ENCODE assay signal across 10 cellular contexts in the genomic region with DNA sequence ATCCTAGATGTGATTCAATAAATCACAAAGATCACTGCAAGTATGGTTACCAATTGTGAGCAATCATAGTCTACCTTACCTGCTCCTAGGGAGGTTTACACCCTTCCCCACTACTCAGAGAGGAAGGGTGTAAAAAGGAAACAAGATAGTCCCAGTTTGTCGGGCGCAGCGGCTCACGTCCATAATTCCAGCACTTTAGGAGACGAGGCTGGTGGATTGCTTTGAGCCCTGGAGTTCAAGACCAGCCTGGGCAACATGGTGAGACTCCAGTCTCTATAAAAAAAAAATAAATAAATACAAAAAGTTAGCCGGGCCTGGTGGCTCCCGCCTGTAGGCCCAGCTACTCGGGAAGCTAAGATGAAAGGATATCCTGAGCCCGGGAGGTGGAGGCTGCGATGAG. TPM values are rescaled to one million over a fixed set of nuclear protein-coding genes. Genes with fewer than 3 reads are reported as not detected.
A peak's percentile ranks its signal among the peaks of the same experiment; 100 is the strongest.
DNase-seq lines count a peak whose midpoint lies in the region; ATAC-seq and TF ChIP-seq lines count a peak whose summit lies in the region.
"Had no signal": no experiment of that assay in that cellular context is flagged by ENCODE, and none has a peak within 500 bp of the region (broad histone marks: within the 10 kb centered on the region; RNA-seq: fewer than 3 reads in every experiment).

No MANE protein-coding gene starts in this region.

- H3K9me3 ChIP-seq in CD8-positive, alpha-beta T cell (ENCODE audit: low read length): no peaks in the 10 kb centered on the region
- H3K9me3 ChIP-seq: adrenal gland, SJSA1 had no signal

- no peak overlapping the region for H3K9ac ChIP-seq in KMS-11

- no peak overlapping the region for H3K4me3 ChIP-seq in CD8-positive, alpha-beta T cell (ENCODE audit: low read depth, low read length)
- H3K4me3 ChIP-seq in KMS-11 (IDR thresholded peaks at IDR 0.05; ENCODE audit: insufficient read depth, low read depth, low read length): no peak overlapping the region

- ATAC-seq in CD8-positive, alpha-beta T cell: no peak
- no peak for ATAC-seq in HG02642 (IDR thresholded peaks at IDR 0.05; ENCODE audit: poor library complexity, unreplicated experiment)

- intact Hi-C loops in CD8-positive, alpha-beta T cell (cut with DNase I, micrococcal nuclease): loop anchor here (1.0 to 10.0 kb wide), 6 partner anchors 23 to 680 kb away; a partner anchor contains a TSS
- intact Hi-C loops in dendritic cell treated with granulocyte-macrophage colony-stimulating factor and Interleukin-4, amounts not matched to agents 40 ng/mL and 50 ng/mL, for 4 days (cut with micrococcal nuclease): loop anchor here (1.0 kb wide), 1 partner anchor 23 kb away; a partner anchor contains a TSS

- peak overlapping the region; percentile 38; the same call in 1 of the 2 replicates for H3K4me2 ChIP-seq in KMS-11

- H2AFZ ChIP-seq in KMS-11 (ENCODE audit: low read depth): peak overlapping the region; percentile 89

- no peaks in the 10 kb centered on the region for H3K36me3 ChIP-seq in CD8-positive, alpha-beta T cell (ENCODE audit: insufficient read depth, low read length)
- H3K36me3 ChIP-seq in KMS-11 (ENCODE audit: insufficient read depth): no peaks in the 10 kb centered on the region
- H3K36me3 ChIP-seq: adrenal gland had no signal

- H3K36me3 Mint-ChIP-seq in CD8-positive, alpha-beta T cell: peaks cover 16% of the 10 kb centered on the region
- peaks cover 11% of the 10 kb centered on the region for H3K36me3 Mint-ChIP-seq in dendritic cell treated with granulocyte-macrophage colony-stimulating factor and Interleukin-4, amounts not matched to agents 40 ng/mL and 50 ng/mL, for 4 days (ENCODE audit: low read depth)
- H3K36me3 Mint-ChIP-seq in osteocyte (ENCODE audit: unreplicated experiment) (peaks cover 7% of the 10 kb centered on the region), immature natural killer cell (peaks cover 0 to 2% (median 0%) of the 10 kb centered on the region in 3 donors)

- CTCF ChIA-PET in CD8-positive, alpha-beta T cell (lab: Charles Lee): interaction anchor here (1.6 kb wide), 1 partner anchor 23 kb away, joined by 4 read pairs; a partner anchor contains a TSS

- H3K9me3 Mint-ChIP-seq in CD8-positive, alpha-beta T cell: no peaks in the 10 kb centered on the region
- H3K9me3 Mint-ChIP-seq in dendritic cell treated with granulocyte-macrophage colony-stimulating factor and Interleukin-4, amounts not matched to agents 40 ng/mL and 50 ng/mL, for 4 days: no peaks in the 10 kb centered on the region
- no peaks in the 10 kb centered on the region for H3K9me3 Mint-ChIP-seq in osteocyte (ENCODE audit: unreplicated experiment)
- H3K9me3 Mint-ChIP-seq in immature natural killer cell: no peaks in the 10 kb centered on the region

- H3K27ac Mint-ChIP-seq in CD8-positive, alpha-beta T cell: peak overlapping the region; percentile 96
- peak overlapping the region; percentile 93 for H3K27ac Mint-ChIP-seq in dendritic cell treated with granulocyte-macrophage colony-stimulating factor and Interleukin-4, amounts not matched to agents 40 ng/mL and 50 ng/mL, for 4 days
- H3K27ac Mint-ChIP-seq in osteocyte (ENCODE audit: unreplicated experiment) (no peak overlapping the region), immature natural killer cell (peak overlapping the region in 3 of 6 donors; percentile 87 to 92 (median 92))

- POLR2A ChIA-PET in CD8-positive, alpha-beta T cell (lab: Charles Lee): no interaction called here

- DNase-seq in CD8-positive, alpha-beta T cell: no peak
- DNase-seq in osteocyte (ENCODE audit: extremely low spot score, unreplicated experiment) (no peak), SHP77 treated with DMSO at 0.1 percent for 48 hours (lab: John Stamatoyannopoulos, UW) (no peak), immature natural killer cell (no peak)
- DNase-seq: activated CD4-positive, alpha-beta T cell treated with anti-CD3 and anti-CD28 coated beads, Interleukin-2, amount 10 ng/mL, durations not matched to agents 24 days and 14 days; adrenal gland had no signal

- TF ChIP-seq CTCF in CD8-positive, alpha-beta T cell (IDR thresholded peaks at IDR 0.05): no peak
- no peak for TF ChIP-seq CTCF in KMS-11 (conservative IDR thresholded peaks at IDR 0.05; ENCODE audit: low read depth, low read length)
- no peak for TF ChIP-seq CTCF in osteocyte (IDR thresholded peaks at IDR 0.05)

- no peaks in the 10 kb centered on the region for H3K27me3 ChIP-seq in CD8-positive, alpha-beta T cell (ENCODE audit: insufficient read depth, low read length)
- H3K27me3 ChIP-seq in KMS-11 (ENCODE audit: insufficient read depth, low read depth): no peaks in the 10 kb centered on the region
- H3K27me3 ChIP-seq: adrenal gland, SJSA1 had no signal

- H3K27ac ChIP-seq in CD8-positive, alpha-beta T cell (ENCODE audit: low read depth, low read length): no peak overlapping the region
- H3K27ac ChIP-seq in KMS-11: no peak overlapping the region

- peaks cover 39% of the 10 kb centered on the region for H3K79me2 ChIP-seq in KMS-11 (ENCODE audit: insufficient read depth, low read depth)

- H3K4me3 Mint-ChIP-seq in CD8-positive, alpha-beta T cell: no peak overlapping the region
- no peak overlapping the region for H3K4me3 Mint-ChIP-seq in dendritic cell treated with granulocyte-macrophage colony-stimulating factor and Interleukin-4, amounts not matched to agents 40 ng/mL and 50 ng/mL, for 4 days
- H3K4me3 Mint-ChIP-seq in osteocyte (ENCODE audit: unreplicated experiment): peak overlapping the region; percentile 98
- H3K4me3 Mint-ChIP-seq in immature natural killer cell: peak overlapping the region in 2 of 5 donors; percentile 95 to 99

- peaks cover 32% of the 10 kb centered on the region for H3K4me1 ChIP-seq in CD8-positive, alpha-beta T cell (ENCODE audit: insufficient read depth, low read length)
- peaks cover 15% of the 10 kb centered on the region for H3K4me1 ChIP-seq in KMS-11 (ENCODE audit: low read depth, poor library complexity, severe bottlenecking)

- no peaks in the 10 kb centered on the region for H4K20me1 ChIP-seq in KMS-11 (ENCODE audit: insufficient read depth)

- H3K4me1 Mint-ChIP-seq in CD8-positive, alpha-beta T cell (ENCODE audit: low read depth): peaks cover 35% of the 10 kb centered on the region
- peaks cover 40% of the 10 kb centered on the region for H3K4me1 Mint-ChIP-seq in dendritic cell treated with granulocyte-macrophage colony-stimulating factor and Interleukin-4, amounts not matched to agents 40 ng/mL and 50 ng/mL, for 4 days (ENCODE audit: low read depth)
- peaks cover 32% of the 10 kb centered on the region for H3K4me1 Mint-ChIP-seq in osteocyte (ENCODE audit: unreplicated experiment)
- peaks cover 39 to 42% of the 10 kb centered on the region in 2 donors for H3K4me1 Mint-ChIP-seq in immature natural killer cell

- H3K27me3 Mint-ChIP-seq in CD8-positive, alpha-beta T cell (ENCODE audit: low read depth): no peaks in the 10 kb centered on the region
- no peaks in the 10 kb centered on the region for H3K27me3 Mint-ChIP-seq in dendritic cell treated with granulocyte-macrophage colony-stimulating factor and Interleukin-4, amounts not matched to agents 40 ng/mL and 50 ng/mL, for 4 days
- H3K27me3 Mint-ChIP-seq in osteocyte (ENCODE audit: unreplicated experiment): no peaks in the 10 kb centered on the region
- peaks cover 0 to 3% (median 3%) of the 10 kb centered on the region in 3 donors for H3K27me3 Mint-ChIP-seq in immature natural killer cell (ENCODE audit: low read depth in 3 of 3)
- H3K27me3 Mint-ChIP-seq: activated CD4-positive, alpha-beta T cell treated with anti-CD3 and anti-CD28 coated beads, Interleukin-2, amount 10 ng/mL, durations not matched to agents 24 days and 14 days had no signal

RNA-seq across cellular contexts. Expression of a gene that starts 1.0 kb away (rescaled TPM):
- total RNA-seq in CD8-positive, alpha-beta T cell: 10 to 100 TPM; 31.2 to 34.1 TPM
- 32.1 and 37.7 TPM in 2 replicates for total RNA-seq in osteocyte
- polyA plus RNA-seq in immature natural killer cell: 10 to 100 TPM in 1 of 3 donors, 1 to 10 TPM in 2; 5.3 to 12.8 (median 7.4) TPM

RNA-seq across cellular contexts. Expression of a gene that starts 22.2 kb away (rescaled TPM):
- 10 to 100 TPM; 18.1 to 19.1 TPM for total RNA-seq in CD8-positive, alpha-beta T cell
- 6.1 and 6.7 TPM in 2 replicates for total RNA-seq in osteocyte
- 1 to 10 TPM; 1.3 to 9.9 (median 2.9) TPM for polyA plus RNA-seq in immature natural killer cell

RNA-seq across cellular contexts. Expression of a gene that starts 22.6 kb away (rescaled TPM):
- 100 to 1,000 TPM; 117 to 137 TPM for total RNA-seq in CD8-positive, alpha-beta T cell
- total RNA-seq in osteocyte: 87.2 and 88.6 TPM in 2 replicates
- 100 to 1,000 TPM in 2 of 3 donors, 10 to 100 TPM in 1; 67.4 to 103 (median 100) TPM for polyA plus RNA-seq in immature natural killer cell
